Comparison of ENCODE assay signal across 25 cellular contexts in genomic region chr10:70087641-70088040, GRCh38. TPM values are rescaled to one million over a fixed set of nuclear protein-coding genes. Genes with fewer than 3 reads are reported as not detected.
DNase-seq lines count a peak whose midpoint lies in the region; ATAC-seq, FAIRE-seq and TF ChIP-seq lines count a peak whose summit lies in the region.
"Had no signal": no experiment of that assay in that cellular context is flagged by ENCODE, and none has a peak within 500 bp of the region (broad histone marks: within the 10 kb centered on the region; RNA-seq: fewer than 3 reads in every experiment).

No MANE protein-coding gene starts in this region.

- TF ChIP-seq POLR2A in A549 (IDR thresholded peaks at IDR 0.05; ENCODE audit: low read length): no peak
- TF ChIP-seq POLR2A in K562 (conservative IDR thresholded peaks at IDR 0.05): no peak
- TF ChIP-seq POLR2A in GM12892 (IDR thresholded peaks at IDR 0.05; ENCODE audit: low read depth, low read length): no peak

- intact Hi-C loops in K562 (cut with micrococcal nuclease): no loop called here
- intact Hi-C loops in left ventricle myocardium superior (cut with micrococcal nuclease): no loop called here

- H3K4me3 ChIP-seq in A549 (no peak overlapping the region), K562 (no peak overlapping the region), fibroblast of mammary gland (ENCODE audit: control insufficient read depth, low read depth, low read length) (no peak overlapping the region)
- H3K4me3 ChIP-seq: GM12878, GM23338 had no signal

- no peaks in the 10 kb centered on the region for H3K36me3 ChIP-seq in K562 (ENCODE audit: control insufficient read depth, insufficient read depth, low read length)

- no TSS peak for BruUV-seq in K562 (replicated peaks; lab: Mats Ljungman, UMichigan)

- H3K27ac ChIP-seq in A549: peak overlapping the region; percentile 19 to 69; a peak in 4 of 6 replicates
- no peak overlapping the region for H3K27ac ChIP-seq in K562 (ENCODE audit: extremely low read depth, low read depth, low read length)
- H3K27ac ChIP-seq: C4-2B, HL-60 had no signal

- H4K20me1 ChIP-seq in K562 (replicated peaks; ENCODE audit: control insufficient read depth, insufficient read depth, low read length): peaks cover 6% of the 10 kb centered on the region; the same call in 1 of the 2 replicates

- peaks cover 40 to 50% of the 10 kb centered on the region in 2 experiments for H3K27me3 ChIP-seq in K562 (ENCODE audit: control insufficient read depth in 2 of 2, insufficient read depth in 2 of 2, low read length in 2 of 2)

- peaks cover 58% of the 10 kb centered on the region for H3K4me1 ChIP-seq in A549
- peaks cover 0 to 5% of the 10 kb centered on the region in 2 experiments; a peak in 3 of 5 replicates for H3K4me1 ChIP-seq in K562 (replicated peaks in 1 of 2; ENCODE audit: control insufficient read depth in 2 of 2, insufficient read depth in 2 of 2, low read length in 2 of 2)

- in situ Hi-C loops in K562 (cut with MboI): no loop called here

- DNase-seq in A549 (ENCODE audit: low read depth in 1 of 2, low spot score in 1 of 2): no peak
- peak; percentile 36 for DNase-seq in GM03348 (ENCODE audit: low spot score)
- no peak for DNase-seq in K562 (ENCODE audit: extremely low read depth in 1 of 4, low spot score in 3 of 4)
- DNase-seq in fibroblast of mammary gland (ENCODE audit: low read depth): peak; percentile 2
- DNase-seq in NCI-H2196 (lab: John Stamatoyannopoulos, UW; ENCODE audit: unreplicated experiment): no peak
- DNase-seq in NAMALWA (ENCODE audit: low spot score): no peak
- no peak for DNase-seq in left ventricle myocardium superior
- no peak for DNase-seq in GM12892 (ENCODE audit: insufficient read length)
- DNase-seq: 8988T; ACHN; AML-193; CD4-positive, alpha-beta T cell; DMS153; DMS79; GF-D8; HFFc6; KG1 had no signal

- 91% methylated on average over 5 of the region's 5 CpGs for WGBS in A549 (ENCODE audit: missing lambda C conversion rate)
- 3% methylated on average over 5 of the region's 5 CpGs for WGBS in K562 (ENCODE audit: insufficient coverage, low coverage, missing lambda C conversion rate)

- no peaks in the 10 kb centered on the region for H3K9me1 ChIP-seq in K562 (ENCODE audit: control insufficient read depth, insufficient read depth, low read length)

- TF ChIP-seq CTCF in A549 (IDR thresholded peaks at IDR 0.05) (no peak), K562 (IDR thresholded peaks at IDR 0.05 in 2 of 3, conservative IDR thresholded peaks at IDR 0.05 in 1 of 3; ENCODE audit: insufficient read depth in 2 of 3, low read depth in 1 of 3, low read length in 3 of 3) (no peak), fibroblast of mammary gland (conservative IDR thresholded peaks at IDR 0.05; ENCODE audit: control insufficient read depth, insufficient read depth, low read depth, low read length) (no peak)

- no peak for TF ChIP-seq EP300 in A549 (IDR thresholded peaks at IDR 0.05)
- TF ChIP-seq EP300 in K562 (IDR thresholded peaks at IDR 0.05; ENCODE audit: low read length): no peak

- H2AFZ ChIP-seq in K562 (ENCODE audit: low read depth, low read length): no peak overlapping the region
- H2AFZ ChIP-seq: GM23338 had no signal

- POLR2A ChIA-PET in A549 (lab: Yijun Ruan, JAX) (no interaction called here), K562 (lab: Yijun Ruan, JAX) (no interaction called here)

- H3K79me2 ChIP-seq in K562 (ENCODE audit: control insufficient read depth, insufficient read depth, low read length): no peaks in the 10 kb centered on the region

- H3K4me2 ChIP-seq in A549: peak overlapping the region; percentile 20; the same call in 1 of the 3 replicates
- H3K4me2 ChIP-seq in K562 (ENCODE audit: insufficient read depth, low read length): no peak overlapping the region
- H3K4me2 ChIP-seq: GM23338 had no signal

- no peak for ATAC-seq in A549
- ATAC-seq in K562: no peak
- ATAC-seq in left ventricle myocardium superior: no peak
- ATAC-seq: GM12878, GM23338, HCT116 had no signal

- H3K9me3 ChIP-seq in A549 (no peaks in the 10 kb centered on the region), K562 (replicated peaks; ENCODE audit: control insufficient read depth, insufficient read depth, low read depth, low read length) (no peaks in the 10 kb centered on the region)

- CTCF ChIA-PET in A549 (lab: Yijun Ruan, JAX): no interaction called here
- CTCF ChIA-PET in K562 (lab: Yijun Ruan, JAX; ENCODE audit: low intra/inter-chr PET ratio): interaction anchor here (0.5 kb wide), 1 partner anchor 89 kb away, joined by 3 read pairs; no protein-coding TSS in a partner anchor

- H3K9ac ChIP-seq in K562 (ENCODE audit: insufficient read depth in 1 of 2, low read depth in 2 of 2, low read length in 2 of 2): no peak overlapping the region

- no peak for TF ChIP-seq RAD21 in A549 (conservative IDR thresholded peaks at IDR 0.05 in 1 of 2, IDR thresholded peaks at IDR 0.05 in 1 of 2)
- no peak for TF ChIP-seq RAD21 in K562 (CRISPR knock-in tag; conservative IDR thresholded peaks at IDR 0.05 in 1 of 2, IDR thresholded peaks at IDR 0.05 in 1 of 2)

- FAIRE-seq in A549 (lab: Jason Lieb, UNC) (no peak), K562 (lab: Jason Lieb, UNC) (no peak), GM12892 (lab: Jason Lieb, UNC) (no peak)
- FAIRE-seq: GM12878, GM18507, H54 had no signal

RNA-seq across cellular contexts. Expression of gene MACROH2A2, which starts 35.0 kb away (rescaled TPM):
- 19.7 and 22.2 TPM in 2 replicates for polyA plus RNA-seq in A549 (2011; rRNA removed)
- polyA plus RNA-seq in A549 (2012; cell fraction: cytosol; rRNA removed): 23.7 and 25.1 TPM in 2 replicates
- 18.5 and 23.7 TPM in 2 replicates for polyA plus RNA-seq in A549 (2012; cell fraction: nucleus; rRNA removed)
- 27.5 to 30.9 TPM (median 29.6 TPM) in 3 replicates for polyA plus RNA-seq in A549 (2017; fragmentation: RNase III; extraction: RNeasy Plus Mini Kit Qiagen cat#74134 plus additional on column Dnase treatment)
- 17.9 and 18.6 TPM in 2 replicates for polyA minus RNA-seq in A549 (2011; rRNA and poly(A)+ RNA removed)
- total RNA-seq in K562 (2011; cell fraction: chromatin; rRNA removed; ENCODE audit: low replicate concordance): not detected in 2 replicates
- total RNA-seq in K562 (2011; cell fraction: nucleolus; rRNA removed): not detected in 2 replicates
- total RNA-seq in K562 (2011; cell fraction: nucleoplasm; rRNA removed): not detected in 2 replicates
- total RNA-seq in K562 (2014; rRNA removed): not detected in 2 replicates
- not detected in 2 replicates for total RNA-seq in K562 (2014; rRNA removed; fragmentation: Illumina TruSeq; extraction: Trizol)
- not detected in 2 replicates for total RNA-seq in K562 (2015; rRNA removed; fragmentation: Illumina TruSeq; extraction: Trizol)
- not detected in 2 replicates for total RNA-seq in K562 (2021)
- not detected in 2 replicates for polyA plus RNA-seq in K562 (2011; rRNA removed)
- polyA plus RNA-seq in K562 (2011; cell fraction: cytosol; rRNA removed): not detected in 2 replicates
- polyA plus RNA-seq in K562 (2011; cell fraction: nucleus; rRNA removed): not detected in 2 replicates
- polyA plus RNA-seq in K562 (2012): 0.05 and 0.14 TPM in 2 replicates
- polyA plus RNA-seq in K562 (2014; fragmentation: Illumina TruSeq; extraction: Trizol): not detected in 2 replicates
- polyA plus RNA-seq in K562 (2014; fragmentation: Nextera tagmentation; extraction: Ambion mirVana): under 1 TPM in 1 of 2 experiments, not detected in 1; 0.07 TPM
- polyA plus RNA-seq in K562 (2014; rRNA removed): 0.13 TPM in 1 of 2 replicates, not detected in the other
- polyA minus RNA-seq in K562 (2011; rRNA and poly(A)+ RNA removed): not detected in 2 replicates
- not detected in 2 replicates for polyA minus RNA-seq in K562 (2011; cell fraction: cytosol; rRNA and poly(A)+ RNA removed)
- polyA minus RNA-seq in K562 (2011; cell fraction: nucleus; rRNA and poly(A)+ RNA removed): not detected in 2 replicates
- total RNA-seq in left ventricle myocardium superior: 15.2 TPM
- polyA plus RNA-seq in GM12892 (2012; ENCODE audit: missing spikeins): 0.59 TPM
- total RNA-seq: GM12878 had no signal
- polyA plus RNA-seq: IgD-negative memory B cell had no signal

RNA-seq across cellular contexts. Expression of gene AIFM2, which starts 45.0 kb away (rescaled TPM):
- polyA plus RNA-seq in A549 (2011; rRNA removed): 27.6 and 30.0 TPM in 2 replicates
- 37.3 and 43.3 TPM in 2 replicates for polyA plus RNA-seq in A549 (2012; cell fraction: cytosol; rRNA removed)
- polyA plus RNA-seq in A549 (2012; cell fraction: nucleus; rRNA removed): 36.1 and 36.7 TPM in 2 replicates
- polyA plus RNA-seq in A549 (2017; fragmentation: RNase III; extraction: RNeasy Plus Mini Kit Qiagen cat#74134 plus additional on column Dnase treatment): 34.8 to 36.1 TPM (median 35.5 TPM) in 3 replicates
- 21.0 and 24.5 TPM in 2 replicates for polyA minus RNA-seq in A549 (2011; rRNA and poly(A)+ RNA removed)
- 7.2 and 14.4 TPM in 2 replicates for total RNA-seq in K562 (2011; cell fraction: chromatin; rRNA removed; ENCODE audit: low replicate concordance)
- total RNA-seq in K562 (2011; cell fraction: nucleolus; rRNA removed): 8.3 and 9.7 TPM in 2 replicates
- 8.2 and 9.4 TPM in 2 replicates for total RNA-seq in K562 (2011; cell fraction: nucleoplasm; rRNA removed)
- total RNA-seq in K562 (2014; rRNA removed): 9.2 and 10.5 TPM in 2 replicates
- 3.9 and 5.3 TPM in 2 replicates for total RNA-seq in K562 (2014; rRNA removed; fragmentation: Illumina TruSeq; extraction: Trizol)
- 7.6 and 7.8 TPM in 2 replicates for total RNA-seq in K562 (2015; rRNA removed; fragmentation: Illumina TruSeq; extraction: Trizol)
- total RNA-seq in K562 (2021): 11.4 and 13.1 TPM in 2 replicates
- 8.0 and 9.9 TPM in 2 replicates for polyA plus RNA-seq in K562 (2011; rRNA removed)
- 9.2 and 13.0 TPM in 2 replicates for polyA plus RNA-seq in K562 (2011; cell fraction: cytosol; rRNA removed)
- 7.5 and 12.1 TPM in 2 replicates for polyA plus RNA-seq in K562 (2011; cell fraction: nucleus; rRNA removed)
- polyA plus RNA-seq in K562 (2012): 11.0 and 11.6 TPM in 2 replicates
- 9.3 and 12.1 TPM in 2 replicates for polyA plus RNA-seq in K562 (2014; fragmentation: Illumina TruSeq; extraction: Trizol)
- 1 to 10 TPM; 2.7 to 4.9 TPM for polyA plus RNA-seq in K562 (2014; fragmentation: Nextera tagmentation; extraction: Ambion mirVana)
- polyA plus RNA-seq in K562 (2014; rRNA removed): 13.9 and 14.1 TPM in 2 replicates
- 3.8 and 7.3 TPM in 2 replicates for polyA minus RNA-seq in K562 (2011; rRNA and poly(A)+ RNA removed)
- 6.6 and 7.1 TPM in 2 replicates for polyA minus RNA-seq in K562 (2011; cell fraction: cytosol; rRNA and poly(A)+ RNA removed)
- 2.7 and 3.1 TPM in 2 replicates for polyA minus RNA-seq in K562 (2011; cell fraction: nucleus; rRNA and poly(A)+ RNA removed)
- 16.3 TPM for total RNA-seq in left ventricle myocardium superior
- polyA plus RNA-seq in GM12892 (2012; ENCODE audit: missing spikeins): 13.8 TPM

RNA-seq across cellular contexts. Expression of gene TYSND1, which starts 58.9 kb away (rescaled TPM):
- polyA plus RNA-seq in A549 (2011; rRNA removed): 10.9 and 12.6 TPM in 2 replicates
- polyA plus RNA-seq in A549 (2012; cell fraction: cytosol; rRNA removed): 15.0 and 20.4 TPM in 2 replicates
- polyA plus RNA-seq in A549 (2012; cell fraction: nucleus; rRNA removed): 44.1 and 49.5 TPM in 2 replicates
- 16.6 to 20.7 TPM (median 20.0 TPM) in 3 replicates for polyA plus RNA-seq in A549 (2017; fragmentation: RNase III; extraction: RNeasy Plus Mini Kit Qiagen cat#74134 plus additional on column Dnase treatment)
- polyA minus RNA-seq in A549 (2011; rRNA and poly(A)+ RNA removed): 8.9 and 11.2 TPM in 2 replicates
- 7.2 and 8.1 TPM in 2 replicates for total RNA-seq in K562 (2011; cell fraction: chromatin; rRNA removed; ENCODE audit: low replicate concordance)
- total RNA-seq in K562 (2011; cell fraction: nucleolus; rRNA removed): 4.7 and 5.0 TPM in 2 replicates
- total RNA-seq in K562 (2011; cell fraction: nucleoplasm; rRNA removed): 5.2 and 7.2 TPM in 2 replicates
- 0.91 and 1.8 TPM in 2 replicates for total RNA-seq in K562 (2014; rRNA removed)
- 0.41 and 1.4 TPM in 2 replicates for total RNA-seq in K562 (2014; rRNA removed; fragmentation: Illumina TruSeq; extraction: Trizol)
- 1.4 and 1.6 TPM in 2 replicates for total RNA-seq in K562 (2015; rRNA removed; fragmentation: Illumina TruSeq; extraction: Trizol)
- total RNA-seq in K562 (2021): 1.7 and 1.9 TPM in 2 replicates
- polyA plus RNA-seq in K562 (2011; rRNA removed): 1.3 and 2.0 TPM in 2 replicates
- polyA plus RNA-seq in K562 (2011; cell fraction: cytosol; rRNA removed): 2.1 and 2.3 TPM in 2 replicates
- 3.5 and 3.6 TPM in 2 replicates for polyA plus RNA-seq in K562 (2011; cell fraction: nucleus; rRNA removed)
- polyA plus RNA-seq in K562 (2012): 0.98 and 2.0 TPM in 2 replicates
- polyA plus RNA-seq in K562 (2014; fragmentation: Illumina TruSeq; extraction: Trizol): 1.3 TPM in 2 replicates
- under 1 TPM; 0.60 to 0.65 TPM for polyA plus RNA-seq in K562 (2014; fragmentation: Nextera tagmentation; extraction: Ambion mirVana)
- 1.3 and 2.0 TPM in 2 replicates for polyA plus RNA-seq in K562 (2014; rRNA removed)
- 1.5 and 2.1 TPM in 2 replicates for polyA minus RNA-seq in K562 (2011; rRNA and poly(A)+ RNA removed)
- 0.48 and 0.73 TPM in 2 replicates for polyA minus RNA-seq in K562 (2011; cell fraction: cytosol; rRNA and poly(A)+ RNA removed)
- 2.6 and 3.1 TPM in 2 replicates for polyA minus RNA-seq in K562 (2011; cell fraction: nucleus; rRNA and poly(A)+ RNA removed)
- 6.6 TPM for total RNA-seq in left ventricle myocardium superior
- 8.2 TPM for polyA plus RNA-seq in GM12892 (2012; ENCODE audit: missing spikeins)

Comparison
In these comparisons a context has a peak if more than half of its experiments do, and no peak if none do; other contexts are left out.
1. DNase-seq: peak in GM03348 (single experiment) and fibroblast of mammary gland (single experiment); none in A549 (0 of 2), K562 (0 of 4), NCI-H2196 (single experiment), NAMALWA (single experiment), left ventricle myocardium superior (single experiment) and GM12892 (single experiment).
2. RNA of gene MACROH2A2, which starts 35.0 kb away (total RNA-seq): 15.2 TPM in left ventricle myocardium superior (single experiment); not detected in K562; every median in the first group is over 10 times any median in the second.
3. Of the 35 proteins assayed by ChIP-seq in both K562 and A549: peak only in K562: none; only in A549: none; in both: MAFK; in neither: 33; mixed calls (peak in some experiments, not most) for 1.